ENCODE assay signal across 28 cellular contexts in genomic region chr9:133333011-133333410, GRCh38. TPM values are rescaled to one million over a fixed set of nuclear protein-coding genes. Genes with fewer than 3 reads are reported as not detected.
A peak's percentile ranks its signal among the peaks of the same experiment; 100 is the strongest.
DNase-seq lines count a peak whose midpoint lies in the region; ATAC-seq and TF ChIP-seq lines count a peak whose summit lies in the region.
"Had no signal": no experiment of that assay in that cellular context is flagged by ENCODE, and none has a peak within 500 bp of the region (broad histone marks: within the 10 kb centered on the region; RNA-seq: fewer than 3 reads in every experiment).

No MANE protein-coding gene starts in this region.

- TF ChIP-seq CTCF in activated CD8-positive, alpha-beta T cell treated with anti-CD3 and anti-CD28 coated beads for 36 hours (IDR thresholded peaks at IDR 0.05): no peak
- TF ChIP-seq CTCF in H9 (conservative IDR thresholded peaks at IDR 0.05) (no peak), chondrocyte (IDR thresholded peaks at IDR 0.05) (no peak)

- no peak overlapping the region for H3K18ac ChIP-seq in H9 (ENCODE audit: insufficient read length, low read depth, low read length)

- H3K79me1 ChIP-seq in H9 (ENCODE audit: insufficient read depth, low read depth, low read length, poor library complexity, severe bottlenecking): no peaks in the 10 kb centered on the region

- H2AK5ac ChIP-seq in H9 (ENCODE audit: insufficient read length, low read length): no peak overlapping the region

- H3K27ac ChIP-seq in H9 (ENCODE audit: insufficient read length, low read depth, low read length): no peak overlapping the region
- H3K27ac ChIP-seq: 22Rv1, coronary artery, esophagus muscularis mucosa, WERI-Rb-1 had no signal

- peak overlapping the region; percentile 49 for H3K27ac Mint-ChIP-seq in activated CD8-positive, alpha-beta T cell treated with anti-CD3 and anti-CD28 coated beads for 36 hours
- H3K27ac Mint-ChIP-seq in activated CD8-positive, alpha-beta T cell treated with anti-CD3 and anti-CD28 coated beads, Interleukin-2, amount 10 ng/mL, durations not matched to agents 7 days and 5 days: no peak overlapping the region
- no peak overlapping the region for H3K27ac Mint-ChIP-seq in H9
- H3K27ac Mint-ChIP-seq in chondrocyte (ENCODE audit: unreplicated experiment): no peak overlapping the region
- H3K27ac Mint-ChIP-seq in stimulated activated naive B cell treated with anti-CD40 and anti-IgM and Interleukin-4, amounts not matched to agents 10 μg/mL and 1 μg/mL and 100 μg/mL, for 72 hours: peak overlapping the region; percentile 25
- H3K27ac Mint-ChIP-seq: activated CD4-positive, alpha-beta T cell treated with anti-CD3 and anti-CD28 coated beads, Interleukin-2, amount 10 ng/mL, durations not matched to agents 7 days and 5 days; GM23338; stimulated activated memory B cell treated with anti-CD40 and anti-IgM and Interleukin-4, amounts not matched to agents 10 μg/mL and 1 μg/mL and 100 μg/mL, for 72 hours; T-helper 2 cell treated with Interferon-gamma antibody and Interleukin-4, amounts not matched to agents 5 μg/mL and 100 μg/mL, for 36 hours had no signal

- DNase-seq in activated CD8-positive, alpha-beta T cell treated with anti-CD3 and anti-CD28 coated beads for 36 hours: no peak
- no peak for DNase-seq in activated CD8-positive, alpha-beta T cell treated with anti-CD3 and anti-CD28 coated beads, Interleukin-2, amount 10 ng/mL, durations not matched to agents 7 days and 5 days
- DNase-seq in H9 (no peak), chondrocyte (ENCODE audit: low spot score) (peak; percentile 55), UCSD-AML1 (lab: John Stamatoyannopoulos, UW; ENCODE audit: unreplicated experiment) (no peak)
- no peak for DNase-seq in stimulated activated naive B cell treated with anti-CD40 and anti-IgM and Interleukin-4, amounts not matched to agents 10 μg/mL and 1 μg/mL and 100 μg/mL, for 72 hours
- DNase-seq: DMS153; foreskin melanocyte; MG63; NCI-H1436; NCI-H82; occipital lobe; stimulated activated CD4-positive, alpha-beta T cell treated with anti-CD3 and anti-CD28 coated beads, Interleukin-2, amount 100 ng/mL, for 48 hours; WERI-Rb-1 had no signal

- H2AFZ ChIP-seq in H9 (ENCODE audit: low read length): no peak overlapping the region
- H2AFZ ChIP-seq: GM23338, hepatocyte had no signal

- no peak overlapping the region for H2BK20ac ChIP-seq in H9 (ENCODE audit: low read depth, low read length, poor library complexity, severe bottlenecking)

- H3K9me3 ChIP-seq in H9 (ENCODE audit: control insufficient read depth, low read depth, low read length): no peaks in the 10 kb centered on the region
- H3K9me3 ChIP-seq: esophagus muscularis mucosa, MG63 had no signal

- CTCF ChIA-PET in activated CD8-positive, alpha-beta T cell treated with anti-CD3 and anti-CD28 coated beads for 36 hours (lab: Charles Lee): interaction anchor here (1.1 to 2.4 kb wide), 2 partner anchors 39 to 94 kb away, joined by 3 to 11 read pairs; no protein-coding TSS in a partner anchor
- CTCF ChIA-PET in activated CD8-positive, alpha-beta T cell treated with anti-CD3 and anti-CD28 coated beads, Interleukin-2, amount 10 ng/mL, durations not matched to agents 7 days and 5 days (lab: Charles Lee): no interaction called here

- no peak overlapping the region for H3K4ac ChIP-seq in H9 (ENCODE audit: low read depth, low read length)

- no peak overlapping the region for H3K4me3 Mint-ChIP-seq in activated CD8-positive, alpha-beta T cell treated with anti-CD3 and anti-CD28 coated beads for 36 hours
- H3K4me3 Mint-ChIP-seq in activated CD8-positive, alpha-beta T cell treated with anti-CD3 and anti-CD28 coated beads, Interleukin-2, amount 10 ng/mL, durations not matched to agents 7 days and 5 days: no peak overlapping the region
- H3K4me3 Mint-ChIP-seq in H9: peak overlapping the region; percentile 17 to 23; a peak in 2 of 5 replicates
- no peak overlapping the region for H3K4me3 Mint-ChIP-seq in chondrocyte (ENCODE audit: unreplicated experiment)
- no peak overlapping the region for H3K4me3 Mint-ChIP-seq in stimulated activated naive B cell treated with anti-CD40 and anti-IgM and Interleukin-4, amounts not matched to agents 10 μg/mL and 1 μg/mL and 100 μg/mL, for 72 hours
- H3K4me3 Mint-ChIP-seq: activated CD4-positive, alpha-beta T cell treated with anti-CD3 and anti-CD28 coated beads, Interleukin-2, amount 10 ng/mL, durations not matched to agents 7 days and 5 days; GM23338; stimulated activated memory B cell treated with anti-CD40 and anti-IgM and Interleukin-4, amounts not matched to agents 10 μg/mL and 1 μg/mL and 100 μg/mL, for 72 hours; T-helper 2 cell treated with Interferon-gamma antibody and Interleukin-4, amounts not matched to agents 5 μg/mL and 100 μg/mL, for 36 hours had no signal

- H3K4me2 ChIP-seq in H9 (ENCODE audit: insufficient read depth, insufficient read length, low read length): no peak overlapping the region
- H3K4me2 ChIP-seq: GM23338, hepatocyte, smooth muscle cell had no signal

- no peak overlapping the region for H3T11ph ChIP-seq in H9 (ENCODE audit: low read length)

- WGBS in H9 (ENCODE audit: extremely low coverage, insufficient read length, low lambda C conversion rate): no CpG with 5 or more reads among the region's 11 CpGs

- peaks cover 3% of the 10 kb centered on the region for H3K23me2 ChIP-seq in H9 (ENCODE audit: insufficient read length, low read depth, low read length, poor library complexity, severe bottlenecking)

- H3K9me3 Mint-ChIP-seq in activated CD8-positive, alpha-beta T cell treated with anti-CD3 and anti-CD28 coated beads for 36 hours: no peaks in the 10 kb centered on the region
- H3K9me3 Mint-ChIP-seq in activated CD8-positive, alpha-beta T cell treated with anti-CD3 and anti-CD28 coated beads, Interleukin-2, amount 10 ng/mL, durations not matched to agents 7 days and 5 days (ENCODE audit: insufficient read depth): no peaks in the 10 kb centered on the region
- H3K9me3 Mint-ChIP-seq in H9 (peaks cover 10 to 11% of the 10 kb centered on the region in 2 experiments), chondrocyte (ENCODE audit: low read depth) (no peaks in the 10 kb centered on the region)
- no peaks in the 10 kb centered on the region for H3K9me3 Mint-ChIP-seq in stimulated activated naive B cell treated with anti-CD40 and anti-IgM and Interleukin-4, amounts not matched to agents 10 μg/mL and 1 μg/mL and 100 μg/mL, for 72 hours
- H3K9me3 Mint-ChIP-seq: activated CD4-positive, alpha-beta T cell treated with anti-CD3 and anti-CD28 coated beads, Interleukin-2, amount 10 ng/mL, durations not matched to agents 7 days and 5 days; stimulated activated memory B cell treated with anti-CD40 and anti-IgM and Interleukin-4, amounts not matched to agents 10 μg/mL and 1 μg/mL and 100 μg/mL, for 72 hours; T-helper 2 cell treated with Interferon-gamma antibody and Interleukin-4, amounts not matched to agents 5 μg/mL and 100 μg/mL, for 36 hours had no signal

- no peaks in the 10 kb centered on the region for H3K4me1 ChIP-seq in H9 (ENCODE audit: insufficient read depth, low read length)

- H4K91ac ChIP-seq in H9 (ENCODE audit: insufficient read length, low read depth, low read length): no peak overlapping the region

- no peak overlapping the region for H2BK15ac ChIP-seq in H9 (ENCODE audit: low read depth, low read length)

- H3K27me3 ChIP-seq in H9 (ENCODE audit: insufficient read depth, low read length): no peaks in the 10 kb centered on the region
- H3K27me3 ChIP-seq: esophagus muscularis mucosa, hepatocyte, MG63 had no signal

- H3K27me3 Mint-ChIP-seq in activated CD8-positive, alpha-beta T cell treated with anti-CD3 and anti-CD28 coated beads for 36 hours: no peaks in the 10 kb centered on the region
- H3K27me3 Mint-ChIP-seq in activated CD8-positive, alpha-beta T cell treated with anti-CD3 and anti-CD28 coated beads, Interleukin-2, amount 10 ng/mL, durations not matched to agents 7 days and 5 days (ENCODE audit: low read depth): no peaks in the 10 kb centered on the region
- no peaks in the 10 kb centered on the region; the same call in none of the 2 replicates for H3K27me3 Mint-ChIP-seq in H9 (ENCODE audit: low read depth)
- H3K27me3 Mint-ChIP-seq in chondrocyte (ENCODE audit: low read depth): no peaks in the 10 kb centered on the region
- no peaks in the 10 kb centered on the region for H3K27me3 Mint-ChIP-seq in stimulated activated naive B cell treated with anti-CD40 and anti-IgM and Interleukin-4, amounts not matched to agents 10 μg/mL and 1 μg/mL and 100 μg/mL, for 72 hours
- H3K27me3 Mint-ChIP-seq: activated CD4-positive, alpha-beta T cell treated with anti-CD3 and anti-CD28 coated beads, Interleukin-2, amount 10 ng/mL, durations not matched to agents 7 days and 5 days; stimulated activated memory B cell treated with anti-CD40 and anti-IgM and Interleukin-4, amounts not matched to agents 10 μg/mL and 1 μg/mL and 100 μg/mL, for 72 hours had no signal

- no peak for ATAC-seq in activated CD8-positive, alpha-beta T cell treated with anti-CD3 and anti-CD28 coated beads for 36 hours
- no peak for ATAC-seq in activated CD8-positive, alpha-beta T cell treated with anti-CD3 and anti-CD28 coated beads, Interleukin-2, amount 10 ng/mL, durations not matched to agents 7 days and 5 days
- no peak for ATAC-seq in stimulated activated naive B cell treated with anti-CD40 and anti-IgM and Interleukin-4, amounts not matched to agents 10 μg/mL and 1 μg/mL and 100 μg/mL, for 72 hours (replicated peaks)
- ATAC-seq in HG02571 (IDR thresholded peaks at IDR 0.05; ENCODE audit: unreplicated experiment) (no peak), GM19351 (IDR thresholded peaks at IDR 0.05; ENCODE audit: unreplicated experiment) (no peak)
- ATAC-seq: GM23338; K562; left lobe of liver; Right ventricle myocardium inferior; stimulated activated memory B cell treated with anti-CD40 and anti-IgM and Interleukin-4, amounts not matched to agents 10 μg/mL and 1 μg/mL and 100 μg/mL, for 72 hours had no signal

- POLR2A ChIA-PET in activated CD8-positive, alpha-beta T cell treated with anti-CD3 and anti-CD28 coated beads for 36 hours (lab: Charles Lee): interaction anchor here (0.8 to 2.9 kb wide), 4 partner anchors 15 to 18 kb away, joined by 3 to 20 read pairs (median 4); partner anchors contain the start of genes MED22 and RPL7A
- POLR2A ChIA-PET in activated CD8-positive, alpha-beta T cell treated with anti-CD3 and anti-CD28 coated beads, Interleukin-2, amount 10 ng/mL, durations not matched to agents 7 days and 5 days (lab: Charles Lee): interaction anchor here (0.8 to 3.8 kb wide), 2 partner anchors 15 to 38 kb away, joined by 3 to 21 read pairs; partner anchors contain the start of genes MED22 and RPL7A

- H2BK120ac ChIP-seq in H9 (ENCODE audit: low read depth, low read length, poor library complexity, severe bottlenecking): no peak overlapping the region

- H3K56ac ChIP-seq in H9 (ENCODE audit: insufficient read length, low read depth, low read length): no peak overlapping the region

- H4K5ac ChIP-seq in H9 (ENCODE audit: insufficient read length, low read depth, low read length): no peak overlapping the region

- no peak overlapping the region for H3K14ac ChIP-seq in H9 (ENCODE audit: insufficient read depth, low read length)

- H3K23ac ChIP-seq in H9 (ENCODE audit: insufficient read length, low read depth, low read length): no peak overlapping the region

- peaks cover 3% of the 10 kb centered on the region; the same call in 1 of the 2 replicates for H3K79me2 ChIP-seq in H9 (ENCODE audit: insufficient read depth, low read length)

- H3K4me1 Mint-ChIP-seq in activated CD8-positive, alpha-beta T cell treated with anti-CD3 and anti-CD28 coated beads for 36 hours (ENCODE audit: low read depth): peaks cover 34% of the 10 kb centered on the region
- peaks cover 37% of the 10 kb centered on the region for H3K4me1 Mint-ChIP-seq in activated CD8-positive, alpha-beta T cell treated with anti-CD3 and anti-CD28 coated beads, Interleukin-2, amount 10 ng/mL, durations not matched to agents 7 days and 5 days (ENCODE audit: low read depth)
- H3K4me1 Mint-ChIP-seq in H9 (peaks cover 18 to 22% of the 10 kb centered on the region in 2 experiments), chondrocyte (ENCODE audit: low read depth) (peaks cover 19% of the 10 kb centered on the region)
- H3K4me1 Mint-ChIP-seq in stimulated activated naive B cell treated with anti-CD40 and anti-IgM and Interleukin-4, amounts not matched to agents 10 μg/mL and 1 μg/mL and 100 μg/mL, for 72 hours: peaks cover 30 to 83% of the 10 kb centered on the region in 2 donors

- H3K36me3 Mint-ChIP-seq in activated CD8-positive, alpha-beta T cell treated with anti-CD3 and anti-CD28 coated beads for 36 hours (ENCODE audit: low read depth): peaks cover 63% of the 10 kb centered on the region
- peaks cover 63% of the 10 kb centered on the region for H3K36me3 Mint-ChIP-seq in activated CD8-positive, alpha-beta T cell treated with anti-CD3 and anti-CD28 coated beads, Interleukin-2, amount 10 ng/mL, durations not matched to agents 7 days and 5 days (ENCODE audit: low read depth)
- H3K36me3 Mint-ChIP-seq in H9 (ENCODE audit: insufficient read depth in 1 of 3, low read depth in 3 of 3): peaks cover 34 to 65% (median 57%) of the 10 kb centered on the region in 3 experiments
- H3K36me3 Mint-ChIP-seq in chondrocyte (ENCODE audit: low read depth): peaks cover 19% of the 10 kb centered on the region
- peaks cover 52 to 68% of the 10 kb centered on the region in 2 donors for H3K36me3 Mint-ChIP-seq in stimulated activated naive B cell treated with anti-CD40 and anti-IgM and Interleukin-4, amounts not matched to agents 10 μg/mL and 1 μg/mL and 100 μg/mL, for 72 hours

- no peak overlapping the region for H2BK12ac ChIP-seq in H9 (ENCODE audit: insufficient read length, low read depth, low read length)

- no peak overlapping the region for H4K8ac ChIP-seq in H9 (replicated peaks; ENCODE audit: insufficient read length, low read depth, low read length)

- H2BK5ac ChIP-seq in H9 (ENCODE audit: insufficient read length, low read length): no peak overlapping the region

- H4K20me1 ChIP-seq in H9 (ENCODE audit: control insufficient read depth, insufficient read depth, insufficient read length): no peaks in the 10 kb centered on the region

- intact Hi-C loops in activated CD8-positive, alpha-beta T cell treated with anti-CD3 and anti-CD28 coated beads for 36 hours (cut with micrococcal nuclease): no loop called here

- no peak overlapping the region for H3K9ac ChIP-seq in H9 (ENCODE audit: extremely low read depth, insufficient read length, low read length)

RNA-seq across cellular contexts. Expression of gene SURF6, which starts 3.0 kb away (rescaled TPM):
- 10 to 100 TPM; 24.9 to 28.3 TPM for total RNA-seq in activated CD8-positive, alpha-beta T cell treated with anti-CD3 and anti-CD28 coated beads for 36 hours
- 10 to 100 TPM; 20.1 to 21.4 TPM for total RNA-seq in activated CD8-positive, alpha-beta T cell treated with anti-CD3 and anti-CD28 coated beads, Interleukin-2, amount 10 ng/mL, durations not matched to agents 7 days and 5 days
- total RNA-seq in H9 (2021) (55.1 and 56.3 TPM in 2 replicates), chondrocyte (14.6 to 16.0 TPM (median 15.1 TPM) in 3 replicates)

RNA-seq across cellular contexts. Expression of gene MED22, which starts 14.9 kb away (rescaled TPM):
- total RNA-seq in activated CD8-positive, alpha-beta T cell treated with anti-CD3 and anti-CD28 coated beads for 36 hours: 10 to 100 TPM; 23.4 to 29.0 TPM
- 10 to 100 TPM; 29.1 to 29.6 TPM for total RNA-seq in activated CD8-positive, alpha-beta T cell treated with anti-CD3 and anti-CD28 coated beads, Interleukin-2, amount 10 ng/mL, durations not matched to agents 7 days and 5 days
- total RNA-seq in H9 (2021) (60.1 and 63.7 TPM in 2 replicates), chondrocyte (24.6 to 27.8 TPM (median 26.0 TPM) in 3 replicates)

RNA-seq across cellular contexts. Expression of gene RPL7A, which starts 15.0 kb away (rescaled TPM):
- total RNA-seq in activated CD8-positive, alpha-beta T cell treated with anti-CD3 and anti-CD28 coated beads for 36 hours: 1,000 to 10,000 TPM; 3,479 to 3,507 TPM
- 1,000 to 10,000 TPM; 1,894 to 1,933 TPM for total RNA-seq in activated CD8-positive, alpha-beta T cell treated with anti-CD3 and anti-CD28 coated beads, Interleukin-2, amount 10 ng/mL, durations not matched to agents 7 days and 5 days
- total RNA-seq in H9 (2021): 2,874 and 2,895 TPM in 2 replicates
- total RNA-seq in chondrocyte: 1,095 to 1,183 TPM (median 1,126 TPM) in 3 replicates

RNA-seq across cellular contexts. Expression of gene SURF1, which starts 23.3 kb away (rescaled TPM):
- total RNA-seq in activated CD8-positive, alpha-beta T cell treated with anti-CD3 and anti-CD28 coated beads for 36 hours: 10 to 100 TPM; 22.1 to 25.3 TPM
- total RNA-seq in activated CD8-positive, alpha-beta T cell treated with anti-CD3 and anti-CD28 coated beads, Interleukin-2, amount 10 ng/mL, durations not matched to agents 7 days and 5 days: 10 to 100 TPM; 37.4 to 39.1 TPM
- total RNA-seq in H9 (2021) (43.3 and 46.8 TPM in 2 replicates), chondrocyte (27.2 to 31.3 TPM (median 31.0 TPM) in 3 replicates)

RNA-seq across cellular contexts. Expression of gene SURF2, which starts 23.3 kb away (rescaled TPM):
- total RNA-seq in activated CD8-positive, alpha-beta T cell treated with anti-CD3 and anti-CD28 coated beads for 36 hours: 10 to 100 TPM; 14.6 to 21.5 TPM
- 10 to 100 TPM; 18.4 to 20.7 TPM for total RNA-seq in activated CD8-positive, alpha-beta T cell treated with anti-CD3 and anti-CD28 coated beads, Interleukin-2, amount 10 ng/mL, durations not matched to agents 7 days and 5 days
- total RNA-seq in H9 (2021): 44.4 and 46.1 TPM in 2 replicates
- 12.5 to 13.3 TPM (median 13.2 TPM) in 3 replicates for total RNA-seq in chondrocyte

Comparison
In these comparisons a context has a peak if more than half of its experiments do, and no peak if none do; other contexts are left out.
1. H3K27ac Mint-ChIP-seq: peak in activated CD8-positive, alpha-beta T cell treated with anti-CD3 and anti-CD28 coated beads for 36 hours (single experiment) and stimulated activated naive B cell treated with anti-CD40 and anti-IgM and Interleukin-4, amounts not matched to agents 10 μg/mL and 1 μg/mL and 100 μg/mL, for 72 hours (single experiment); none in activated CD8-positive, alpha-beta T cell treated with anti-CD3 and anti-CD28 coated beads, Interleukin-2, amount 10 ng/mL, durations not matched to agents 7 days and 5 days (single experiment), H9 (0 of 3) and chondrocyte (single experiment).
2. H3K4me3 Mint-ChIP-seq: peak in H9 (2 of 2); none in activated CD8-positive, alpha-beta T cell treated with anti-CD3 and anti-CD28 coated beads for 36 hours (single experiment), activated CD8-positive, alpha-beta T cell treated with anti-CD3 and anti-CD28 coated beads, Interleukin-2, amount 10 ng/mL, durations not matched to agents 7 days and 5 days (single experiment), chondrocyte (single experiment) and stimulated activated naive B cell treated with anti-CD40 and anti-IgM and Interleukin-4, amounts not matched to agents 10 μg/mL and 1 μg/mL and 100 μg/mL, for 72 hours (0 of 2).